In genomic region chr4:11497212-11497806, GRCh38 we compare ENCODE assay signal across 15 cellular contexts.
A peak's percentile ranks its signal among the peaks of the same experiment; 100 is the strongest.
DNase-seq lines count a peak whose midpoint lies in the region; ATAC-seq and TF ChIP-seq lines count a peak whose summit lies in the region.
"Had no signal": no experiment of that assay in that cellular context is flagged by ENCODE, and none has a peak within 500 bp of the region (broad histone marks: within the 10 kb centered on the region; RNA-seq: fewer than 3 reads in every experiment).

No MANE protein-coding gene starts in this region.

- H3K4me2 ChIP-seq in PC-9, result peak overlapping the region; percentile 21; the same call in 1 of the 2 replicates

- no peaks in the 10 kb centered on the region for H3K9me2 ChIP-seq in PC-9 (ENCODE audit: insufficient read depth)

- peaks cover 21% of the 10 kb centered on the region for H3K4me1 Mint-ChIP-seq in CD14-positive monocyte
- H3K4me1 Mint-ChIP-seq in activated CD4-positive, alpha-beta memory T cell treated with anti-CD3 and anti-CD28 coated beads, Interleukin-2, amount 10 ng/mL, durations not matched to agents 7 days and 5 days, result peaks cover 13% of the 10 kb centered on the region
- H3K4me1 Mint-ChIP-seq: stimulated activated memory B cell treated with anti-CD40 and anti-IgM and Interleukin-4, amounts not matched to agents 10 μg/mL and 1 μg/mL and 100 μg/mL, for 72 hours had no signal

- H3K4me3 ChIP-seq in PC-9 (no peak overlapping the region), lower leg skin (ENCODE audit: low read depth, poor library complexity, severe bottlenecking) (no peak overlapping the region)
- H3K4me3 ChIP-seq: heart left ventricle, right atrium auricular region had no signal

- peak overlapping the region; percentile 87 for H3K27ac ChIP-seq in PC-9
- peak overlapping the region; percentile 89 for H3K27ac ChIP-seq in foreskin keratinocyte
- H3K27ac ChIP-seq: C4-2B, heart left ventricle had no signal

- peaks cover 7% of the 10 kb centered on the region; the same call in 1 of the 2 replicates for H3K4me1 ChIP-seq in PC-9 (replicated peaks; ENCODE audit: insufficient read depth)
- peaks cover 37% of the 10 kb centered on the region for H3K4me1 ChIP-seq in foreskin keratinocyte
- H3K4me1 ChIP-seq: heart left ventricle, right atrium auricular region had no signal

- no peaks in the 10 kb centered on the region for H3K36me3 Mint-ChIP-seq in CD14-positive monocyte
- H3K36me3 Mint-ChIP-seq in activated CD4-positive, alpha-beta memory T cell treated with anti-CD3 and anti-CD28 coated beads, Interleukin-2, amount 10 ng/mL, durations not matched to agents 7 days and 5 days (ENCODE audit: low read depth), result no peaks in the 10 kb centered on the region
- H3K36me3 Mint-ChIP-seq: stimulated activated memory B cell treated with anti-CD40 and anti-IgM and Interleukin-4, amounts not matched to agents 10 μg/mL and 1 μg/mL and 100 μg/mL, for 72 hours had no signal

- H3K27me3 ChIP-seq in PC-9 (ENCODE audit: insufficient read depth, low read depth) (no peaks in the 10 kb centered on the region), foreskin keratinocyte (no peaks in the 10 kb centered on the region)
- H3K27me3 ChIP-seq: heart left ventricle, right atrium auricular region had no signal

- DNase-seq in CD14-positive monocyte (ENCODE audit: low spot score) (peak; percentile 52), PC-9 (no peak), foreskin keratinocyte (peak; percentile 66 to 80), NCI-H526 treated with DMSO at 0.1 percent for 48 hours (lab: John Stamatoyannopoulos, UW) (no peak), lower leg skin (ENCODE audit: low spot score in 2 of 2) (no peak)
- no peak for DNase-seq in activated CD4-positive, alpha-beta memory T cell treated with anti-CD3 and anti-CD28 coated beads, Interleukin-2, amount 10 ng/mL, durations not matched to agents 7 days and 5 days
- DNase-seq: heart left ventricle; NCI-H2081 treated with DMSO at 0.1 percent for 48 hours; stimulated activated CD4-positive, alpha-beta T cell treated with anti-CD3 and anti-CD28 coated beads, Interleukin-4, amount 100 ng/mL, for 1 hour had no signal

- H4K20me1 ChIP-seq in PC-9 (ENCODE audit: insufficient read depth), result no peaks in the 10 kb centered on the region

- peaks cover 0 to 6% (median 3%) of the 10 kb centered on the region in 7 donors for H3K9me3 Mint-ChIP-seq in CD14-positive monocyte
- H3K9me3 Mint-ChIP-seq in activated CD4-positive, alpha-beta memory T cell treated with anti-CD3 and anti-CD28 coated beads, Interleukin-2, amount 10 ng/mL, durations not matched to agents 7 days and 5 days, result peaks cover 3% of the 10 kb centered on the region

- ATAC-seq in foreskin keratinocyte, result peak; percentile 20
- ATAC-seq: heart left ventricle; HepG2; left lobe of liver; stimulated activated memory B cell treated with anti-CD40 and anti-IgM and Interleukin-4, amounts not matched to agents 10 μg/mL and 1 μg/mL and 100 μg/mL, for 72 hours had no signal

- peaks cover 10% of the 10 kb centered on the region; the same call in 1 of the 2 replicates for H3F3A ChIP-seq in PC-9 (ENCODE audit: insufficient read depth, low read depth)

- TSS peak; percentile 91 for BruUV-seq in PC-9 (replicated peaks; lab: Mats Ljungman, UMichigan)

- H3K27ac Mint-ChIP-seq in CD14-positive monocyte, result peak overlapping the region in 4 of 7 donors; percentile 8 to 76 (median 24)
- H3K27ac Mint-ChIP-seq in activated CD4-positive, alpha-beta memory T cell treated with anti-CD3 and anti-CD28 coated beads, Interleukin-2, amount 10 ng/mL, durations not matched to agents 7 days and 5 days, result no peak overlapping the region
- H3K27ac Mint-ChIP-seq: stimulated activated memory B cell treated with anti-CD40 and anti-IgM and Interleukin-4, amounts not matched to agents 10 μg/mL and 1 μg/mL and 100 μg/mL, for 72 hours had no signal

- H3K9me3 ChIP-seq in PC-9 (ENCODE audit: insufficient read depth, low read depth), result peaks cover 3% of the 10 kb centered on the region; the same call in 1 of the 2 replicates

- POLR2A ChIA-PET in PC-9 (lab: Charles Lee; ENCODE audit: unreplicated experiment), result no interaction called here
- POLR2A ChIA-PET in activated CD4-positive, alpha-beta memory T cell treated with anti-CD3 and anti-CD28 coated beads, Interleukin-2, amount 10 ng/mL, durations not matched to agents 7 days and 5 days (lab: Charles Lee), result interaction anchor here (1.4 kb wide), 1 partner anchor 16 kb away, joined by 4 read pairs; no protein-coding TSS in a partner anchor

- TF ChIP-seq POLR2A in lower leg skin (IDR thresholded peaks at IDR 0.05), result no peak

- peaks cover 0 to 3% (median 0%) of the 10 kb centered on the region in 3 donors for H3K27me3 Mint-ChIP-seq in CD14-positive monocyte (ENCODE audit: low read depth in 3 of 3)
- no peaks in the 10 kb centered on the region for H3K27me3 Mint-ChIP-seq in activated CD4-positive, alpha-beta memory T cell treated with anti-CD3 and anti-CD28 coated beads, Interleukin-2, amount 10 ng/mL, durations not matched to agents 7 days and 5 days

- no peak overlapping the region; the same call in 1 of the 2 replicates for H2AFZ ChIP-seq in PC-9

- no peaks in the 10 kb centered on the region; the same call in 1 of the 2 replicates for H3K36me3 ChIP-seq in PC-9 (ENCODE audit: low read depth)
- H3K36me3 ChIP-seq: heart left ventricle, right atrium auricular region had no signal

- TF ChIP-seq CTCF in CD14-positive monocyte (IDR thresholded peaks at IDR 0.05) (peak; percentile 49), GM12873 (IDR thresholded peaks at IDR 0.05; ENCODE audit: insufficient read depth, low read depth, low read length, missing control alignments) (peak; percentile 33), PC-9 (conservative IDR thresholded peaks at IDR 0.05) (0 out of 2 replicates have a peak, but pooled peaks have one; percentile 34), foreskin keratinocyte (conservative IDR thresholded peaks at IDR 0.05) (peak; percentile 73), lower leg skin (IDR thresholded peaks at IDR 0.05) (no peak)

- WGBS in lower leg skin, 2 donors, result 89 to 95% methylated on average over 1 of the region's 1 CpG

- intact Hi-C loops in CD14-positive monocyte (cut with micrococcal nuclease), result no loop called here
- intact Hi-C loops in PC-9 (cut with micrococcal nuclease; ENCODE audit: unreplicated experiment), result loop anchor here (2.0 to 5.0 kb wide), 3 partner anchors 69 to 915 kb away; partner anchors contain the start of gene HS3ST1
- intact Hi-C loops in lower leg skin (cut with DNase I; ENCODE audit: low total_unique reads), result no loop called here

- CTCF ChIA-PET in PC-9 (lab: Charles Lee), result interaction anchor here (0.6 kb wide), 1 partner anchor 355 kb away, joined by 3 read pairs; no protein-coding TSS in a partner anchor
- CTCF ChIA-PET in activated CD4-positive, alpha-beta memory T cell treated with anti-CD3 and anti-CD28 coated beads, Interleukin-2, amount 10 ng/mL, durations not matched to agents 7 days and 5 days (lab: Charles Lee), result no interaction called here

- no peak overlapping the region for H3K4me3 Mint-ChIP-seq in CD14-positive monocyte
- no peak overlapping the region for H3K4me3 Mint-ChIP-seq in activated CD4-positive, alpha-beta memory T cell treated with anti-CD3 and anti-CD28 coated beads, Interleukin-2, amount 10 ng/mL, durations not matched to agents 7 days and 5 days
- H3K4me3 Mint-ChIP-seq: stimulated activated memory B cell treated with anti-CD40 and anti-IgM and Interleukin-4, amounts not matched to agents 10 μg/mL and 1 μg/mL and 100 μg/mL, for 72 hours had no signal

- no peaks in the 10 kb centered on the region for H3K79me2 ChIP-seq in PC-9 (ENCODE audit: low read depth)

Comparison
In these comparisons a context has a peak if more than half of its experiments do, and no peak if none do; other contexts are left out.
1. DNase-seq: peak in CD14-positive monocyte (single experiment) and foreskin keratinocyte (2 of 2); none in PC-9 (0 of 2), activated CD4-positive, alpha-beta memory T cell treated with anti-CD3 and anti-CD28 coated beads, Interleukin-2, amount 10 ng/mL, durations not matched to agents 7 days and 5 days (single experiment), NCI-H526 treated with DMSO at 0.1 percent for 48 hours (single experiment) and lower leg skin (0 of 2).
2. CTCF ChIP-seq: peak in CD14-positive monocyte (single experiment), GM12873 (single experiment), PC-9 (single experiment) and foreskin keratinocyte (single experiment); none in lower leg skin (0 of 3).